12 cellular contexts compared by ENCODE assay signal in genomic region chr3:8882171-8882593, GRCh38.
A peak's percentile ranks its signal among the peaks of the same experiment; 100 is the strongest.
DNase-seq lines count a peak whose midpoint lies in the region; ATAC-seq and TF ChIP-seq lines count a peak whose summit lies in the region.
"Had no signal": no experiment of that assay in that cellular context is flagged by ENCODE, and none has a peak within 500 bp of the region (broad histone marks: within the 10 kb centered on the region; RNA-seq: fewer than 3 reads in every experiment).

No MANE protein-coding gene starts in this region.

- no peak overlapping the region for H2AK9ac ChIP-seq in IMR-90 (replicated peaks; ENCODE audit: low read depth, low read length, poor library complexity)

- H3K4me3 ChIP-seq in IMR-90 (ENCODE audit: insufficient read depth, low read depth, low read length) (no peak overlapping the region), neural progenitor cell (no peak overlapping the region), colonic mucosa (no peak overlapping the region)
- H3K4me3 ChIP-seq: left ventricle myocardium inferior, PC-9 had no signal

- peaks cover 5 to 20% of the 10 kb centered on the region in 2 experiments; a peak in 2 of 4 replicates for H3K79me1 ChIP-seq in IMR-90 (ENCODE audit: low read depth in 1 of 2, low read length in 2 of 2)

- BruUV-seq in IMR-90 (replicated peaks; lab: Mats Ljungman, UMichigan): no TSS peak

- H3K27ac ChIP-seq in IMR-90 (ENCODE audit: insufficient read depth, low read length) (no peak overlapping the region), neural progenitor cell (no peak overlapping the region), colonic mucosa (no peak overlapping the region)
- H3K27ac ChIP-seq: left ventricle myocardium inferior, PC-9 had no signal

- no peak overlapping the region for H2BK5ac ChIP-seq in IMR-90 (ENCODE audit: low read depth, low read length, poor library complexity, severe bottlenecking)

- dilution Hi-C loops in IMR-90 (cut with HindIII; ENCODE audit: low sequenced_read_pairs, unreplicated experiment): no loop called here

- H4K20me1 ChIP-seq in IMR-90 (ENCODE audit: insufficient read depth, low read length) (no peaks in the 10 kb centered on the region), neural progenitor cell (ENCODE audit: low read depth) (no peaks in the 10 kb centered on the region)

- TF ChIP-seq RAD21 in IMR-90 (IDR thresholded peaks at IDR 0.05; ENCODE audit: low read length): no peak

- CTCF ChIA-PET in IMR-90 (lab: Yijun Ruan, JAX): interaction anchor here (0.8 kb wide), 1 partner anchor 113 kb away, joined by 3 read pairs; the partner anchor contains the start of gene OXTR

- TF ChIP-seq CTCF in IMR-90 (conservative IDR thresholded peaks at IDR 0.05; ENCODE audit: low read depth, low read length) (no peak), neural progenitor cell (IDR thresholded peaks at IDR 0.05) (no peak), colonic mucosa (IDR thresholded peaks at IDR 0.05) (no peak)

- POLR2A ChIA-PET in IMR-90 (lab: Charles Lee; ENCODE audit: unreplicated experiment): no interaction called here

- ATAC-seq in GM19043 (IDR thresholded peaks at IDR 0.05; ENCODE audit: low read depth, unreplicated experiment) (peak; percentile 69), HG02588 (IDR thresholded peaks at IDR 0.05; ENCODE audit: unreplicated experiment) (peak; percentile 51), IMR-90 (ENCODE audit: low read depth) (no peak)
- ATAC-seq: activated naive CD4-positive, alpha-beta T cell treated with anti-CD3 and anti-CD28 coated beads, Interleukin-2, amount 50 U/mL, for 72 hours had no signal

- no peak overlapping the region for H2BK15ac ChIP-seq in IMR-90 (ENCODE audit: low read depth, low read length)

- peaks cover 22% of the 10 kb centered on the region for H3K36me3 Mint-ChIP-seq in neural progenitor cell

- no peak for TF ChIP-seq POLR2A in IMR-90 (IDR thresholded peaks at IDR 0.05; ENCODE audit: low read depth, low read length)

- peak overlapping the region in 1 of 2 experiments; percentile 42; a peak in 1 of 4 replicates for H4K8ac ChIP-seq in IMR-90 (ENCODE audit: low read depth in 2 of 2, low read length in 2 of 2)

- H3F3A ChIP-seq in neural progenitor cell (ENCODE audit: low read depth): no peaks in the 10 kb centered on the region

- H2BK20ac ChIP-seq in IMR-90 (ENCODE audit: low read depth, low read length): peak overlapping the region; percentile 35; the same call in 1 of the 2 replicates

- H3K27me3 Mint-ChIP-seq in neural progenitor cell (ENCODE audit: insufficient read depth, low read depth): no peaks in the 10 kb centered on the region
- H3K27me3 Mint-ChIP-seq: CD8-positive, alpha-beta memory T cell had no signal

- H4K5ac ChIP-seq in IMR-90 (ENCODE audit: low read depth, low read length): peak overlapping the region; percentile 4; the same call in 1 of the 2 replicates

- in situ Hi-C loops in IMR-90 (cut with MboI; ENCODE audit: low sequenced_read_pairs): no loop called here

- H3K14ac ChIP-seq in IMR-90 (replicated peaks; ENCODE audit: low read depth, low read length): 0 out of 2 replicates have a peak overlapping the region, but pooled peaks have one; percentile 37

- no peak overlapping the region for H3K23ac ChIP-seq in IMR-90 (ENCODE audit: low read depth, low read length)

- peak overlapping the region; percentile 1 for H2AFZ ChIP-seq in IMR-90 (replicated peaks; ENCODE audit: low read length, poor library complexity)
- H2AFZ ChIP-seq in neural progenitor cell (replicated peaks): no peak overlapping the region
- H2AFZ ChIP-seq: PC-9 had no signal

- H3K4me3 Mint-ChIP-seq in neural progenitor cell: no peak overlapping the region
- H3K4me3 Mint-ChIP-seq: CD8-positive, alpha-beta memory T cell had no signal

- H3K4me1 ChIP-seq in IMR-90 (ENCODE audit: control insufficient read depth, insufficient read depth, low read length) (peaks cover 12% of the 10 kb centered on the region), neural progenitor cell (no peaks in the 10 kb centered on the region), colonic mucosa (no peaks in the 10 kb centered on the region)
- H3K4me1 ChIP-seq: left ventricle myocardium inferior had no signal

- peaks cover 2% of the 10 kb centered on the region for H3K9me3 Mint-ChIP-seq in neural progenitor cell
- H3K9me3 Mint-ChIP-seq: CD8-positive, alpha-beta memory T cell had no signal

- peak overlapping the region; percentile 33; the same call in 1 of the 2 replicates for H3K18ac ChIP-seq in IMR-90 (ENCODE audit: low read depth, low read length)

- peaks cover 2% of the 10 kb centered on the region; the same call in 1 of the 2 replicates for H3K9me3 ChIP-seq in IMR-90 (ENCODE audit: control insufficient read depth, insufficient read depth, low read length)
- no peaks in the 10 kb centered on the region for H3K9me3 ChIP-seq in neural progenitor cell (ENCODE audit: low read depth)
- no peaks in the 10 kb centered on the region for H3K9me3 ChIP-seq in colonic mucosa
- H3K9me3 ChIP-seq: left ventricle myocardium inferior had no signal

- H2AK5ac ChIP-seq in IMR-90 (ENCODE audit: low read depth, low read length): peak overlapping the region; percentile 69; the same call in 1 of the 2 replicates

- peaks cover 10% of the 10 kb centered on the region for H3K9me1 ChIP-seq in IMR-90 (ENCODE audit: insufficient read depth, low read length)

- peak overlapping the region; percentile 68 for H4K91ac ChIP-seq in IMR-90 (ENCODE audit: insufficient read depth, low read depth, low read length)

- H3K27ac Mint-ChIP-seq in neural progenitor cell: peak overlapping the region; percentile 78
- H3K27ac Mint-ChIP-seq: CD8-positive, alpha-beta memory T cell had no signal

- no peak overlapping the region; the same call in 1 of the 2 replicates for H3K4ac ChIP-seq in IMR-90 (ENCODE audit: low read depth, low read length)

- peak overlapping the region; percentile 49; the same call in 1 of the 2 replicates for H2BK120ac ChIP-seq in IMR-90 (ENCODE audit: low read depth, low read length)

- intact Hi-C loops in IMR-90 (cut with micrococcal nuclease): no loop called here
- intact Hi-C loops in colonic mucosa (cut with DNase I): no loop called here

- WGBS in IMR-90 (ENCODE audit: extremely low coverage in 2 of 2, insufficient read length in 1 of 2), 2 experiments: no CpG with 5 or more reads among the region's 3 CpGs

- H3K79me2 ChIP-seq in neural progenitor cell (ENCODE audit: low read depth): no peaks in the 10 kb centered on the region

- DNase-seq in IMR-90: no peak
- no peak for DNase-seq in neural progenitor cell (ENCODE audit: low spot score)
- no peak for DNase-seq in NCI-H748 (lab: John Stamatoyannopoulos, UW; ENCODE audit: unreplicated experiment)
- DNase-seq in colonic mucosa: no peak
- DNase-seq in globus pallidus (ENCODE audit: low spot score): no peak
- DNase-seq: activated CD8-positive, alpha-beta memory T cell treated with anti-CD3 and anti-CD28 coated beads for 24 hours; CD8-positive, alpha-beta memory T cell; left ventricle myocardium inferior; PC-9 had no signal

- H3K9ac ChIP-seq in IMR-90 (ENCODE audit: low read depth, low read length) (no peak overlapping the region), neural progenitor cell (no peak overlapping the region), colonic mucosa (ENCODE audit: low read depth in 2 of 2, low read length in 2 of 2) (no peak overlapping the region)

- H3K27me3 ChIP-seq in IMR-90 (ENCODE audit: control insufficient read depth, insufficient read depth, low read length): no peaks in the 10 kb centered on the region
- H3K27me3 ChIP-seq in neural progenitor cell: no peaks in the 10 kb centered on the region
- no peaks in the 10 kb centered on the region for H3K27me3 ChIP-seq in colonic mucosa

- no peak overlapping the region for H3K4me2 ChIP-seq in IMR-90 (ENCODE audit: low read depth, low read length)
- H3K4me2 ChIP-seq in neural progenitor cell: no peak overlapping the region
- H3K4me2 ChIP-seq: PC-9 had no signal

- H3K56ac ChIP-seq in IMR-90 (ENCODE audit: extremely low read depth, insufficient read depth, low read length): no peak overlapping the region

- H3K4me1 Mint-ChIP-seq in neural progenitor cell: peaks cover 13% of the 10 kb centered on the region
- H3K4me1 Mint-ChIP-seq: CD8-positive, alpha-beta memory T cell had no signal

- peaks cover under 1% of the 10 kb centered on the region; the same call in 1 of the 2 replicates for H3K36me3 ChIP-seq in IMR-90 (ENCODE audit: control insufficient read depth, insufficient read depth, low read length)
- no peaks in the 10 kb centered on the region for H3K36me3 ChIP-seq in neural progenitor cell
- no peaks in the 10 kb centered on the region for H3K36me3 ChIP-seq in colonic mucosa

TF ChIP-seq in IMR-90, 13 proteins besides CTCF, POLR2A, EP300 and RAD21 (continues in another document):
- TF ChIP-seq BHLHE40 (IDR thresholded peaks at IDR 0.05; ENCODE audit: low read depth, low read length) (no peak), CHD1 (IDR thresholded peaks at IDR 0.05; ENCODE audit: low read depth, low read length) (no peak), USF2 (IDR thresholded peaks at IDR 0.05; ENCODE audit: low read depth, low read length) (no peak), ELK1 (IDR thresholded peaks at IDR 0.05; ENCODE audit: borderline replicate concordance, low read depth, low read length) (no peak), SMC3 (IDR thresholded peaks at IDR 0.05; ENCODE audit: low read depth, low read length) (no peak), CEBPB (IDR thresholded peaks at IDR 0.05; ENCODE audit: low read depth, low read length) (no peak), RCOR1 (IDR thresholded peaks at IDR 0.05; ENCODE audit: insufficient replicate concordance, low read length) (no peak), MAZ (IDR thresholded peaks at IDR 0.05; ENCODE audit: borderline replicate concordance, low read depth, low read length) (no peak), MXI1 (IDR thresholded peaks at IDR 0.05; ENCODE audit: borderline replicate concordance, low read depth, low read length) (no peak), RFX5 (IDR thresholded peaks at IDR 0.05; ENCODE audit: low read depth, low read length) (no peak), MAFK (IDR thresholded peaks at IDR 0.05; ENCODE audit: low read depth, low read length) (no peak)
